ENCODE assay signal across 11 cellular contexts in genomic region chr7:77327932-77328628, GRCh38.
A peak's percentile ranks its signal among the peaks of the same experiment; 100 is the strongest.
DNase-seq lines count a peak whose midpoint lies in the region; ATAC-seq and TF ChIP-seq lines count a peak whose summit lies in the region.
"Had no signal": no experiment of that assay in that cellular context is flagged by ENCODE, and none has a peak within 500 bp of the region (broad histone marks: within the 10 kb centered on the region; RNA-seq: fewer than 3 reads in every experiment).

No MANE protein-coding gene starts in this region.

- WGBS in aorta, 2 donors, result 2 to 3% methylated on average over 6 of the region's 6 CpGs

- H3K36me3 ChIP-seq in aorta (ENCODE audit: control insufficient read depth in 1 of 2, insufficient read depth in 2 of 2, low read length in 1 of 2), result no peaks in the 10 kb centered on the region

- H3K4me3 ChIP-seq in aorta (ENCODE audit: low read length in 2 of 2), result no peak overlapping the region

- intact Hi-C loops in activated CD8-positive, alpha-beta T cell treated with anti-CD3 and anti-CD28 coated beads for 36 hours (cut with micrococcal nuclease), result no loop called here
- intact Hi-C loops in left ventricle myocardium superior (cut with micrococcal nuclease), result loop anchor here (5.0 kb wide), 1 partner anchor 81 kb away; no protein-coding TSS in a partner anchor
- intact Hi-C loops in aorta (cut with DNase I), result loop anchor here in 1 of 2 donors (5.0 kb wide), 1 partner anchor 81 kb away; no protein-coding TSS in a partner anchor
- intact Hi-C loops in left colon (cut with DNase I, micrococcal nuclease), result no loop called here

- no peaks in the 10 kb centered on the region for H3K9me3 Mint-ChIP-seq in activated CD8-positive, alpha-beta T cell treated with anti-CD3 and anti-CD28 coated beads for 36 hours

- H3K36me3 Mint-ChIP-seq in activated CD8-positive, alpha-beta T cell treated with anti-CD3 and anti-CD28 coated beads for 36 hours (ENCODE audit: low read depth), result no peaks in the 10 kb centered on the region

- H3K27me3 ChIP-seq in aorta (ENCODE audit: control insufficient read depth in 1 of 2, insufficient read depth in 2 of 2, low read length in 1 of 2), result no peaks in the 10 kb centered on the region

- peaks cover 54% of the 10 kb centered on the region for H3K4me1 Mint-ChIP-seq in activated CD8-positive, alpha-beta T cell treated with anti-CD3 and anti-CD28 coated beads for 36 hours (ENCODE audit: low read depth)

- DNase-seq in stimulated activated CD4-positive, alpha-beta T cell treated with anti-CD3 and anti-CD28 coated beads, Interleukin-15, amount 100 ng/mL, for 24 hours, result peak; percentile 34
- no peak for DNase-seq in stimulated activated CD4-positive, alpha-beta T cell treated with anti-CD3 and anti-CD28 coated beads, Interleukin-2, amount 100 ng/mL, for 48 hours
- peak; percentile 59 for DNase-seq in activated CD8-positive, alpha-beta T cell treated with anti-CD3 and anti-CD28 coated beads for 36 hours
- DNase-seq in left ventricle myocardium superior (peak; percentile 42), aorta (no peak), left colon (no peak), NCI-H526 (lab: John Stamatoyannopoulos, UW) (no peak)
- DNase-seq: effector CD8-positive, alpha-beta T cell; GOT3 had no signal

- CTCF ChIA-PET in activated CD8-positive, alpha-beta T cell treated with anti-CD3 and anti-CD28 coated beads for 36 hours (lab: Charles Lee), result interaction anchor here (1.0 to 2.8 kb wide), 5 partner anchors 13 to 80 kb away, joined by 3 to 19 read pairs (median 3); no protein-coding TSS in a partner anchor

- peak overlapping the region; percentile 78 for H3K27ac Mint-ChIP-seq in activated CD8-positive, alpha-beta T cell treated with anti-CD3 and anti-CD28 coated beads for 36 hours

- peak; percentile 21 for ATAC-seq in activated CD8-positive, alpha-beta T cell treated with anti-CD3 and anti-CD28 coated beads for 36 hours
- ATAC-seq in left ventricle myocardium superior, result peak; percentile 35
- no peak for ATAC-seq in aorta (ENCODE audit: low FRiP score)
- ATAC-seq in left colon, result no peak
- ATAC-seq in HG02763 (IDR thresholded peaks at IDR 0.05; ENCODE audit: unreplicated experiment), result no peak

- H3K27me3 Mint-ChIP-seq in activated CD8-positive, alpha-beta T cell treated with anti-CD3 and anti-CD28 coated beads for 36 hours, result no peaks in the 10 kb centered on the region

- H3K4me1 ChIP-seq in aorta (ENCODE audit: control insufficient read depth in 1 of 2, insufficient read depth in 2 of 2, low read length in 2 of 2), result peaks cover 0 to 16% of the 10 kb centered on the region in 2 donors
- H3K4me1 ChIP-seq: parathyroid adenoma had no signal

- POLR2A ChIA-PET in activated CD8-positive, alpha-beta T cell treated with anti-CD3 and anti-CD28 coated beads for 36 hours (lab: Charles Lee), result interaction anchor here (0.7 kb wide), 1 partner anchor 10 kb away, joined by 4 read pairs; no protein-coding TSS in a partner anchor

- no peaks in the 10 kb centered on the region for H3K9me3 ChIP-seq in aorta (ENCODE audit: control insufficient read depth, low read length)

- H3K27ac ChIP-seq in aorta (ENCODE audit: low read depth in 1 of 2, low read length in 2 of 2), result peak overlapping the region; percentile 47 to 94
- H3K27ac ChIP-seq: parathyroid adenoma had no signal

- peak overlapping the region; percentile 34 for H3K4me3 Mint-ChIP-seq in activated CD8-positive, alpha-beta T cell treated with anti-CD3 and anti-CD28 coated beads for 36 hours

- TF ChIP-seq CTCF in activated CD8-positive, alpha-beta T cell treated with anti-CD3 and anti-CD28 coated beads for 36 hours (IDR thresholded peaks at IDR 0.05), result no peak

Comparison
In these comparisons a context has a peak if more than half of its experiments do, and no peak if none do; other contexts are left out.
1. DNase-seq: peak in stimulated activated CD4-positive, alpha-beta T cell treated with anti-CD3 and anti-CD28 coated beads, Interleukin-15, amount 100 ng/mL, for 24 hours (single experiment), activated CD8-positive, alpha-beta T cell treated with anti-CD3 and anti-CD28 coated beads for 36 hours (single experiment) and left ventricle myocardium superior (single experiment); none in stimulated activated CD4-positive, alpha-beta T cell treated with anti-CD3 and anti-CD28 coated beads, Interleukin-2, amount 100 ng/mL, for 48 hours (0 of 2), aorta (0 of 2), left colon (0 of 2) and NCI-H526 (0 of 2).
2. ATAC-seq: peak in activated CD8-positive, alpha-beta T cell treated with anti-CD3 and anti-CD28 coated beads for 36 hours (single experiment) and left ventricle myocardium superior (single experiment); none in aorta (single experiment), left colon (single experiment) and HG02763 (single experiment).